ENCODE assay signal across 8 cellular contexts in the genomic region with DNA sequence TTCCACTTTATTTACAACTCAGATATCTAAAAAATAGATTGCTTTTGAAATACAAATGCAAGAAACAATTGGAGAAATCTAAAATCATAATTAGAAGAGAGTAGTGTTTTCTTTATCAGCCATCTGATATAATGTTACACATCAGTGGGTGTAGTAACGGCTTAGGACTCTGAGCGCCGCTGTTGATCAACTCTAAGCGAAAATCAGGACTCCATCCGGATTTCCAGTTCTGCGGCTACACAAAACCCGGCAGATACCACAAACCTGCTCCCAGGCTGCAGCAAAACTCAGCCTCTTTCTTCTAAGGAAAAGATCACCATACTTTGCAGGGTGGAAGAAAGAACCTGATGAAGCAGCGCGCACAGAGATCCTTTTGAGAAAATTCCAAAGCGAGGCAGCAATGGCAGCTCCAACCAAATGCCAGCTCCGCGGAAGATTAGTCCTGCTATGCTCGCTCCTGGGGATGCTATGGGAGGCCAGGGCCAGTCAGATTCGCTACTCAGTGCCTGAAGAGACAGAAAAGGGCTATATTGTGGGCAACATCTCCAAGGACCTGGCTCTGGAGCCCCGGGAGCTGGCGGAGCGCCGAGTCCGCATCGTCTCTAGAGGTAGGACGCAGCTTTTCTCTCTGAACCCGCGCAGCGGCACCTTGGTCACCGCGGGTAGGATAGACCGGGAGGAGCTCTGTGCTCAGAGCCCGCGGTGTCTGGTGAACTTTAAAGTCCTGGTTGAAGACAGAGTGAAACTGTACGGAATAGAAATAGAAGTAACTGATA. TPM values are rescaled to one million over a fixed set of nuclear protein-coding genes. Genes with fewer than 3 reads are reported as not detected.
DNase-seq lines count a peak whose midpoint lies in the region; ATAC-seq lines count a peak whose summit lies in the region.

Gene PCDHGA9 (plus strand): TSS at position 226 of the 776 bp plus-strand sequence. CDS start 175 bp downstream, at position 401.

- peak; percentile 31 for DNase-seq in activated CD4-positive, alpha-beta memory T cell treated with anti-CD3 and anti-CD28 coated beads for 36 hours
- DNase-seq in activated CD4-positive, alpha-beta memory T cell treated with anti-CD3 and anti-CD28 coated beads, Interleukin-2, amount 10 ng/mL, durations not matched to agents 7 days and 5 days = no peak
- DNase-seq in T-cell = no peak
- DNase-seq in hepatic stellate cell (ENCODE audit: low spot score) = peak; percentile 55
- no peak for DNase-seq in HK-2 (ENCODE audit: unreplicated experiment)
- no peak for DNase-seq in foreskin melanocyte

- H3K4me3 Mint-ChIP-seq in activated CD4-positive, alpha-beta memory T cell treated with anti-CD3 and anti-CD28 coated beads for 36 hours = peak within 1 kb of the TSS; percentile 23
- no peak within 1 kb of the TSS for H3K4me3 Mint-ChIP-seq in activated CD4-positive, alpha-beta memory T cell treated with anti-CD3 and anti-CD28 coated beads, Interleukin-2, amount 10 ng/mL, durations not matched to agents 7 days and 5 days
- H3K4me3 Mint-ChIP-seq in T-cell = peak within 1 kb of the TSS; percentile 49 to 57 (median 55)

- POLR2A ChIA-PET in activated CD4-positive, alpha-beta memory T cell treated with anti-CD3 and anti-CD28 coated beads for 36 hours (lab: Charles Lee) = no interaction called here
- POLR2A ChIA-PET in activated CD4-positive, alpha-beta memory T cell treated with anti-CD3 and anti-CD28 coated beads, Interleukin-2, amount 10 ng/mL, durations not matched to agents 7 days and 5 days (lab: Charles Lee) = interaction anchor here (0.7 kb wide), 1 partner anchor 18 kb away, joined by 3 read pairs; the partner anchor contains the start of gene PCDHGA11
- POLR2A ChIA-PET in T-cell (lab: Charles Lee) = no interaction called here

- intact Hi-C loops in activated CD4-positive, alpha-beta memory T cell treated with anti-CD3 and anti-CD28 coated beads for 36 hours (cut with micrococcal nuclease) = no loop called here

- no peak for ATAC-seq in T-cell (replicated peaks in 1 of 4)
- ATAC-seq in GM21367 (IDR thresholded peaks at IDR 0.05; ENCODE audit: unreplicated experiment) = no peak

- peaks cover 31% of the 10 kb centered on the region for H3K9me3 Mint-ChIP-seq in activated CD4-positive, alpha-beta memory T cell treated with anti-CD3 and anti-CD28 coated beads for 36 hours
- H3K9me3 Mint-ChIP-seq in activated CD4-positive, alpha-beta memory T cell treated with anti-CD3 and anti-CD28 coated beads, Interleukin-2, amount 10 ng/mL, durations not matched to agents 7 days and 5 days = peaks cover 8% of the 10 kb centered on the region
- H3K9me3 Mint-ChIP-seq in T-cell = peaks cover 11 to 28% (median 27%) of the 10 kb centered on the region in 3 donors

- no peaks in the 10 kb centered on the region for H3K4me1 Mint-ChIP-seq in activated CD4-positive, alpha-beta memory T cell treated with anti-CD3 and anti-CD28 coated beads for 36 hours (ENCODE audit: low read depth)
- no peaks in the 10 kb centered on the region for H3K4me1 Mint-ChIP-seq in activated CD4-positive, alpha-beta memory T cell treated with anti-CD3 and anti-CD28 coated beads, Interleukin-2, amount 10 ng/mL, durations not matched to agents 7 days and 5 days
- peaks cover 0 to 5% (median 0%) of the 10 kb centered on the region in 3 donors for H3K4me1 Mint-ChIP-seq in T-cell

- H3K27ac Mint-ChIP-seq in activated CD4-positive, alpha-beta memory T cell treated with anti-CD3 and anti-CD28 coated beads for 36 hours = no peak within 1 kb of the TSS
- no peak within 1 kb of the TSS for H3K27ac Mint-ChIP-seq in activated CD4-positive, alpha-beta memory T cell treated with anti-CD3 and anti-CD28 coated beads, Interleukin-2, amount 10 ng/mL, durations not matched to agents 7 days and 5 days
- no peak within 1 kb of the TSS for H3K27ac Mint-ChIP-seq in T-cell

- peak within 1 kb of the TSS; percentile 49 for H3K27ac ChIP-seq in temporal lobe (ENCODE audit: low read depth, low read length)

- peaks cover 58% of the 10 kb centered on the region for H3K27me3 Mint-ChIP-seq in activated CD4-positive, alpha-beta memory T cell treated with anti-CD3 and anti-CD28 coated beads for 36 hours
- peaks cover 46% of the 10 kb centered on the region for H3K27me3 Mint-ChIP-seq in activated CD4-positive, alpha-beta memory T cell treated with anti-CD3 and anti-CD28 coated beads, Interleukin-2, amount 10 ng/mL, durations not matched to agents 7 days and 5 days
- H3K27me3 Mint-ChIP-seq in T-cell = peaks cover 65 to 76% of the 10 kb centered on the region in 2 donors

- H3K36me3 Mint-ChIP-seq in activated CD4-positive, alpha-beta memory T cell treated with anti-CD3 and anti-CD28 coated beads for 36 hours = peaks cover 25% of the 10 kb centered on the region
- peaks cover 13% of the 10 kb centered on the region for H3K36me3 Mint-ChIP-seq in activated CD4-positive, alpha-beta memory T cell treated with anti-CD3 and anti-CD28 coated beads, Interleukin-2, amount 10 ng/mL, durations not matched to agents 7 days and 5 days (ENCODE audit: low read depth)
- H3K36me3 Mint-ChIP-seq in T-cell = peaks cover 8% of the 10 kb centered on the region

- CTCF ChIA-PET in activated CD4-positive, alpha-beta memory T cell treated with anti-CD3 and anti-CD28 coated beads for 36 hours (lab: Charles Lee) = interaction anchor here (1.0 to 1.5 kb wide), 4 partner anchors 10 to 165 kb away, joined by 3 to 7 read pairs (median 4); partner anchors contain the start of gene PCDHGA10
- CTCF ChIA-PET in activated CD4-positive, alpha-beta memory T cell treated with anti-CD3 and anti-CD28 coated beads, Interleukin-2, amount 10 ng/mL, durations not matched to agents 7 days and 5 days (lab: Charles Lee) = interaction anchor here (0.8 to 1.6 kb wide), 4 partner anchors 11 to 119 kb away, joined by 3 to 6 read pairs (median 4); partner anchors contain the start of gene PCDHGA10
- CTCF ChIA-PET in T-cell (lab: Charles Lee) = interaction anchor here (0.6 to 1.0 kb wide), 2 partner anchors 13 to 161 kb away, joined by 3 to 4 read pairs; no protein-coding TSS in a partner anchor

RNA-seq across cellular contexts. Expression of gene PCDHGA9, which starts in this region (rescaled TPM):
- total RNA-seq in activated CD4-positive, alpha-beta memory T cell treated with anti-CD3 and anti-CD28 coated beads for 36 hours = under 1 TPM in 1 of 2 experiments, not detected in 1; 0.10 TPM
- not detected for total RNA-seq in activated CD4-positive, alpha-beta memory T cell treated with anti-CD3 and anti-CD28 coated beads, Interleukin-2, amount 10 ng/mL, durations not matched to agents 7 days and 5 days
- total RNA-seq in T-cell = under 1 TPM in 4 of 5 donors, not detected in 1; 0.14 to 0.26 (median 0.19) TPM
- total RNA-seq in temporal lobe = 12.8 TPM

Comparison
In these comparisons a context has a peak if more than half of its experiments do, and no peak if none do; other contexts are left out.
1. RNA of gene PCDHGA9 (total RNA-seq): 12.8 TPM in temporal lobe (single experiment); 0.14 to 0.26 TPM in T-cell, 0.10 TPM in activated CD4-positive, alpha-beta memory T cell treated with anti-CD3 and anti-CD28 coated beads for 36 hours and not detected in activated CD4-positive, alpha-beta memory T cell treated with anti-CD3 and anti-CD28 coated beads, Interleukin-2, amount 10 ng/mL, durations not matched to agents 7 days and 5 days; every median in the first group is over 10 times any median in the second.
2. Peak in DNase-seq in activated CD4-positive, alpha-beta memory T cell treated with anti-CD3 and anti-CD28 coated beads for 36 hours; RNA of the gene not detected or under 1 TPM.